2 cellular contexts compared by ENCODE assay signal in the genomic region with DNA sequence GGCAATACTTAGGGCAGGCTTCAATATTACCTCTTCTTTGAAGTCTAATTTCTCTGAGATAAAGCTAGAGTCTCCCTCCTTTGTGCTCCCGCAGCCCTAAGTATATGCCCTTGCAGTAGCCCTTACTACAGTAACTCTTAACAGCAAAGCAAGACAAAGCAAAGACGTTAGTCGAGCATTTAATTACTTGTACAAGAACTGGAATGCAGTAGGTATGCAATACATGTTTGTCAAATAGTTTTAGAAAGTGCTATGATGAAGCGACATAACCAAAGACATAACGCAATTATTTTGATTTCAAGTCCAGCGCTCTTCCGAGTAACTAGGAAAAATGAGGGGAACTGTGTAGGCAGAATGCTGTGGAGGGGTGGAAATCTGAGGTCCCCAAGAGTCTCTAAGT.
TF ChIP-seq lines count a peak whose summit lies in the region.

No MANE protein-coding gene starts in this region.

TF ChIP-seq in SK-N-SH, 30 proteins besides CTCF, POLR2A, EP300 and RAD21:
- TF ChIP-seq FOSL2 (IDR thresholded peaks at IDR 0.05; ENCODE audit: borderline replicate concordance, low read depth): no peak
- TF ChIP-seq MXI1 (IDR thresholded peaks at IDR 0.05; ENCODE audit: low read depth, low read length): no peak
- TF ChIP-seq, protein P1, sequence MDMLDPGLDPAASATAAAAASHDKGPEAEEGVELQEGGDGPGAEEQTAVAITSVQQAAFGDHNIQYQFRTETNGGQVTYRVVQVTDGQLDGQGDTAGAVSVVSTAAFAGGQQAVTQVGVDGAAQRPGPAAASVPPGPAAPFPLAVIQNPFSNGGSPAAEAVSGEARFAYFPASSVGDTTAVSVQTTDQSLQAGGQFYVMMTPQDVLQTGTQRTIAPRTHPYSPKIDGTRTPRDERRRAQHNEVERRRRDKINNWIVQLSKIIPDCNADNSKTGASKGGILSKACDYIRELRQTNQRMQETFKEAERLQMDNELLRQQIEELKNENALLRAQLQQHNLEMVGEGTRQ (IDR thresholded peaks at IDR 0.05; ENCODE audit: borderline replicate concordance, low read depth, low read length): no peak
- TF ChIP-seq NFIC (IDR thresholded peaks at IDR 0.05; ENCODE audit: borderline replicate concordance): no peak
- no peak for TF ChIP-seq GABPA (IDR thresholded peaks at IDR 0.05; ENCODE audit: low read depth)
- TF ChIP-seq FOXM1 (IDR thresholded peaks at IDR 0.05; ENCODE audit: low read depth): no peak
- no peak for TF ChIP-seq SMC3 (IDR thresholded peaks at IDR 0.05; ENCODE audit: low read depth, low read length)
- TF ChIP-seq, protein P2, sequence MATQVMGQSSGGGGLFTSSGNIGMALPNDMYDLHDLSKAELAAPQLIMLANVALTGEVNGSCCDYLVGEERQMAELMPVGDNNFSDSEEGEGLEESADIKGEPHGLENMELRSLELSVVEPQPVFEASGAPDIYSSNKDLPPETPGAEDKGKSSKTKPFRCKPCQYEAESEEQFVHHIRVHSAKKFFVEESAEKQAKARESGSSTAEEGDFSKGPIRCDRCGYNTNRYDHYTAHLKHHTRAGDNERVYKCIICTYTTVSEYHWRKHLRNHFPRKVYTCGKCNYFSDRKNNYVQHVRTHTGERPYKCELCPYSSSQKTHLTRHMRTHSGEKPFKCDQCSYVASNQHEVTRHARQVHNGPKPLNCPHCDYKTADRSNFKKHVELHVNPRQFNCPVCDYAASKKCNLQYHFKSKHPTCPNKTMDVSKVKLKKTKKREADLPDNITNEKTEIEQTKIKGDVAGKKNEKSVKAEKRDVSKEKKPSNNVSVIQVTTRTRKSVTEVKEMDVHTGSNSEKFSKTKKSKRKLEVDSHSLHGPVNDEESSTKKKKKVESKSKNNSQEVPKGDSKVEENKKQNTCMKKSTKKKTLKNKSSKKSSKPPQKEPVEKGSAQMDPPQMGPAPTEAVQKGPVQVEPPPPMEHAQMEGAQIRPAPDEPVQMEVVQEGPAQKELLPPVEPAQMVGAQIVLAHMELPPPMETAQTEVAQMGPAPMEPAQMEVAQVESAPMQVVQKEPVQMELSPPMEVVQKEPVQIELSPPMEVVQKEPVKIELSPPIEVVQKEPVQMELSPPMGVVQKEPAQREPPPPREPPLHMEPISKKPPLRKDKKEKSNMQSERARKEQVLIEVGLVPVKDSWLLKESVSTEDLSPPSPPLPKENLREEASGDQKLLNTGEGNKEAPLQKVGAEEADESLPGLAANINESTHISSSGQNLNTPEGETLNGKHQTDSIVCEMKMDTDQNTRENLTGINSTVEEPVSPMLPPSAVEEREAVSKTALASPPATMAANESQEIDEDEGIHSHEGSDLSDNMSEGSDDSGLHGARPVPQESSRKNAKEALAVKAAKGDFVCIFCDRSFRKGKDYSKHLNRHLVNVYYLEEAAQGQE (IDR thresholded peaks at IDR 0.05; ENCODE audit: low read depth, low read length): no peak
- no peak for TF ChIP-seq TAF1 (IDR thresholded peaks at IDR 0.05; ENCODE audit: borderline replicate concordance, low read depth, low read length)
- TF ChIP-seq, protein P3, sequence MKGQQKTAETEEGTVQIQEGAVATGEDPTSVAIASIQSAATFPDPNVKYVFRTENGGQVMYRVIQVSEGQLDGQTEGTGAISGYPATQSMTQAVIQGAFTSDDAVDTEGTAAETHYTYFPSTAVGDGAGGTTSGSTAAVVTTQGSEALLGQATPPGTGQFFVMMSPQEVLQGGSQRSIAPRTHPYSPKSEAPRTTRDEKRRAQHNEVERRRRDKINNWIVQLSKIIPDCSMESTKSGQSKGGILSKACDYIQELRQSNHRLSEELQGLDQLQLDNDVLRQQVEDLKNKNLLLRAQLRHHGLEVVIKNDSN (IDR thresholded peaks at IDR 0.05; ENCODE audit: borderline replicate concordance, low read depth): no peak
- no peak for TF ChIP-seq CHD2 (IDR thresholded peaks at IDR 0.05; ENCODE audit: low read length, partially characterized antibody)
- no peak for TF ChIP-seq EZH2phosphoT487 (IDR thresholded peaks at IDR 0.05; ENCODE audit: borderline replicate concordance, low read depth)
- no peak for TF ChIP-seq GATA2 (CRISPR knock-in tag; IDR thresholded peaks at IDR 0.05)
- TF ChIP-seq, protein P4, sequence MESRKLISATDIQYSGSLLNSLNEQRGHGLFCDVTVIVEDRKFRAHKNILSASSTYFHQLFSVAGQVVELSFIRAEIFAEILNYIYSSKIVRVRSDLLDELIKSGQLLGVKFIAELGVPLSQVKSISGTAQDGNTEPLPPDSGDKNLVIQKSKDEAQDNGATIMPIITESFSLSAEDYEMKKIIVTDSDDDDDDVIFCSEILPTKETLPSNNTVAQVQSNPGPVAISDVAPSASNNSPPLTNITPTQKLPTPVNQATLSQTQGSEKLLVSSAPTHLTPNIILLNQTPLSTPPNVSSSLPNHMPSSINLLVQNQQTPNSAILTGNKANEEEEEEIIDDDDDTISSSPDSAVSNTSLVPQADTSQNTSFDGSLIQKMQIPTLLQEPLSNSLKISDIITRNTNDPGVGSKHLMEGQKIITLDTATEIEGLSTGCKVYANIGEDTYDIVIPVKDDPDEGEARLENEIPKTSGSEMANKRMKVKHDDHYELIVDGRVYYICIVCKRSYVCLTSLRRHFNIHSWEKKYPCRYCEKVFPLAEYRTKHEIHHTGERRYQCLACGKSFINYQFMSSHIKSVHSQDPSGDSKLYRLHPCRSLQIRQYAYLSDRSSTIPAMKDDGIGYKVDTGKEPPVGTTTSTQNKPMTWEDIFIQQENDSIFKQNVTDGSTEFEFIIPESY (IDR thresholded peaks at IDR 0.05; ENCODE audit: borderline replicate concordance, low read depth): no peak
- TF ChIP-seq YY1 (IDR thresholded peaks at IDR 0.05; ENCODE audit: low read depth): no peak

TF ChIP-seq in SK-N-SH treated with all-trans-retinoic acid at 6 μM for 48 hours, 23 proteins besides CTCF, POLR2A, EP300 and RAD21:
- TF ChIP-seq ZFP30 (CRISPR knock-in tag; IDR thresholded peaks at IDR 0.05): no peak
- TF ChIP-seq, protein P5, sequence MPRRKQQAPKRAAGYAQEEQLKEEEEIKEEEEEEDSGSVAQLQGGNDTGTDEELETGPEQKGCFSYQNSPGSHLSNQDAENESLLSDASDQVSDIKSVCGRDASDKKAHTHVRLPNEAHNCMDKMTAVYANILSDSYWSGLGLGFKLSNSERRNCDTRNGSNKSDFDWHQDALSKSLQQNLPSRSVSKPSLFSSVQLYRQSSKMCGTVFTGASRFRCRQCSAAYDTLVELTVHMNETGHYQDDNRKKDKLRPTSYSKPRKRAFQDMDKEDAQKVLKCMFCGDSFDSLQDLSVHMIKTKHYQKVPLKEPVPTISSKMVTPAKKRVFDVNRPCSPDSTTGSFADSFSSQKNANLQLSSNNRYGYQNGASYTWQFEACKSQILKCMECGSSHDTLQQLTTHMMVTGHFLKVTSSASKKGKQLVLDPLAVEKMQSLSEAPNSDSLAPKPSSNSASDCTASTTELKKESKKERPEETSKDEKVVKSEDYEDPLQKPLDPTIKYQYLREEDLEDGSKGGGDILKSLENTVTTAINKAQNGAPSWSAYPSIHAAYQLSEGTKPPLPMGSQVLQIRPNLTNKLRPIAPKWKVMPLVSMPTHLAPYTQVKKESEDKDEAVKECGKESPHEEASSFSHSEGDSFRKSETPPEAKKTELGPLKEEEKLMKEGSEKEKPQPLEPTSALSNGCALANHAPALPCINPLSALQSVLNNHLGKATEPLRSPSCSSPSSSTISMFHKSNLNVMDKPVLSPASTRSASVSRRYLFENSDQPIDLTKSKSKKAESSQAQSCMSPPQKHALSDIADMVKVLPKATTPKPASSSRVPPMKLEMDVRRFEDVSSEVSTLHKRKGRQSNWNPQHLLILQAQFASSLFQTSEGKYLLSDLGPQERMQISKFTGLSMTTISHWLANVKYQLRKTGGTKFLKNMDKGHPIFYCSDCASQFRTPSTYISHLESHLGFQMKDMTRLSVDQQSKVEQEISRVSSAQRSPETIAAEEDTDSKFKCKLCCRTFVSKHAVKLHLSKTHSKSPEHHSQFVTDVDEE (CRISPR knock-in tag; IDR thresholded peaks at IDR 0.05): no peak
- TF ChIP-seq ISL1 (CRISPR knock-in tag; IDR thresholded peaks at IDR 0.05): no peak
- TF ChIP-seq, protein P6, sequence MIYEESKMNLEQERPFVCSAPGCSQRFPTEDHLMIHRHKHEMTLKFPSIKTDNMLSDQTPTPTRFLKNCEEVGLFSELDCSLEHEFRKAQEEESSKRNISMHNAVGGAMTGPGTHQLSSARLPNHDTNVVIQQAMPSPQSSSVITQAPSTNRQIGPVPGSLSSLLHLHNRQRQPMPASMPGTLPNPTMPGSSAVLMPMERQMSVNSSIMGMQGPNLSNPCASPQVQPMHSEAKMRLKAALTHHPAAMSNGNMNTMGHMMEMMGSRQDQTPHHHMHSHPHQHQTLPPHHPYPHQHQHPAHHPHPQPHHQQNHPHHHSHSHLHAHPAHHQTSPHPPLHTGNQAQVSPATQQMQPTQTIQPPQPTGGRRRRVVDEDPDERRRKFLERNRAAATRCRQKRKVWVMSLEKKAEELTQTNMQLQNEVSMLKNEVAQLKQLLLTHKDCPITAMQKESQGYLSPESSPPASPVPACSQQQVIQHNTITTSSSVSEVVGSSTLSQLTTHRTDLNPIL (CRISPR knock-in tag; IDR thresholded peaks at IDR 0.05; ENCODE audit: low read depth): no peak
- no peak for TF ChIP-seq BACH2 (CRISPR knock-in tag; IDR thresholded peaks at IDR 0.05; ENCODE audit: borderline replicate concordance)
- TF ChIP-seq TOX (CRISPR knock-in tag; IDR thresholded peaks at IDR 0.05; ENCODE audit: borderline replicate concordance): no peak
- TF ChIP-seq, protein P7, sequence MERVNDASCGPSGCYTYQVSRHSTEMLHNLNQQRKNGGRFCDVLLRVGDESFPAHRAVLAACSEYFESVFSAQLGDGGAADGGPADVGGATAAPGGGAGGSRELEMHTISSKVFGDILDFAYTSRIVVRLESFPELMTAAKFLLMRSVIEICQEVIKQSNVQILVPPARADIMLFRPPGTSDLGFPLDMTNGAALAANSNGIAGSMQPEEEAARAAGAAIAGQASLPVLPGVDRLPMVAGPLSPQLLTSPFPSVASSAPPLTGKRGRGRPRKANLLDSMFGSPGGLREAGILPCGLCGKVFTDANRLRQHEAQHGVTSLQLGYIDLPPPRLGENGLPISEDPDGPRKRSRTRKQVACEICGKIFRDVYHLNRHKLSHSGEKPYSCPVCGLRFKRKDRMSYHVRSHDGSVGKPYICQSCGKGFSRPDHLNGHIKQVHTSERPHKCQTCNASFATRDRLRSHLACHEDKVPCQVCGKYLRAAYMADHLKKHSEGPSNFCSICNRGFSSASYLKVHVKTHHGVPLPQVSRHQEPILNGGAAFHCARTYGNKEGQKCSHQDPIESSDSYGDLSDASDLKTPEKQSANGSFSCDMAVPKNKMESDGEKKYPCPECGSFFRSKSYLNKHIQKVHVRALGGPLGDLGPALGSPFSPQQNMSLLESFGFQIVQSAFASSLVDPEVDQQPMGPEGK (CRISPR knock-in tag; IDR thresholded peaks at IDR 0.05; ENCODE audit: borderline replicate concordance): no peak
- TF ChIP-seq ZC3H10 (CRISPR knock-in tag; IDR thresholded peaks at IDR 0.05): no peak
- TF ChIP-seq OSR1 (CRISPR knock-in tag; IDR thresholded peaks at IDR 0.05): no peak
- no peak for TF ChIP-seq ZFP3 (CRISPR knock-in tag; IDR thresholded peaks at IDR 0.05)
- TF ChIP-seq ARNTL (CRISPR knock-in tag; IDR thresholded peaks at IDR 0.05; ENCODE audit: borderline replicate concordance, low read depth): no peak
- no peak for TF ChIP-seq ZNF70 (CRISPR knock-in tag; IDR thresholded peaks at IDR 0.05)
- TF ChIP-seq ESRRG (CRISPR knock-in tag; IDR thresholded peaks at IDR 0.05): no peak
- no peak for TF ChIP-seq PPARA (CRISPR knock-in tag; IDR thresholded peaks at IDR 0.05; ENCODE audit: borderline replicate concordance)
- TF ChIP-seq TCF4 (CRISPR knock-in tag; IDR thresholded peaks at IDR 0.05; ENCODE audit: borderline replicate concordance): no peak
- TF ChIP-seq RARB (CRISPR knock-in tag; IDR thresholded peaks at IDR 0.05): no peak
- no peak for TF ChIP-seq SNAI2 (CRISPR knock-in tag; IDR thresholded peaks at IDR 0.05)
